ENCODE assay signal across 1 cellular context in the genomic region with DNA sequence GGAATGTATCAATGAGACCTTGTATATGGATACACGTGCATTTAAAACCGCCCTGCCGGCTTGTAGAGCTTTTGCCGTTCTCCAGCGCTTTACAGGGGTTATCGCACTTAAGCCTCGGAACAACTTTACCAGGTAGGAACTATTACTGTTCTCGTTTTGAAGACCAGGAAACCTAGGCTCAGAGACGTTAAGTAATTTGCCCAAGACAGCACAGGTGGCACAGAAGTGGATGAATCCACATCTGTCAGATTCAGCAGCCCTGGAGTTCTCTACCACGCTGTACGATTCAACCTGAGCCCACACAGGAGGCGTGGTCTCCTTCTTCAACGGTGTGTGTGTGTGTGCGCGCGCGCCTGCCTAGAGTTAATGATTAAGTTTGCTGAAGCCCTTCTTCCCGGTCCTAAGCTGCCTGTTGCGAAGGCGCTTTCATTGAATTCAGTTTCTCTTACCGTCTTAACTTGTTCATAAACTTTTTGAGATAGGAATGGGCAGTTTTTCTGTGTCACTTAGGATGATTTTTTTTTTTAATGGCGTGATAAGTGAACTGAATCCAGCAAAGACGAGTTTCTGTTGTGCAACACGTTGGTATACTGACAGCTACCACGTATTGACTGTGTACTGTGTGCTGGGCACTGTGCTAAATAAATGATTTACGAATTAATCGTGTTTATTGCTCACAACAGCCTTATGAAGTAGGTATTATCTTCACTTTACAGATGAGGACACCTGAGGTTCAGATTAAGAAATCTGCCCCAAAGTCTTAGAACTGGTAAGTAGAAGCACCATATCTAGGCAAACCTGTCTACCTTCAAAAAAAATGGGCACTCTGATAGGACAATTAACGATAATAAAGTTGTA.
TF ChIP-seq lines count a peak whose summit lies in the region.

No MANE protein-coding gene starts in this region.

TF ChIP-seq in GM12878, 131 proteins besides CTCF, POLR2A, EP300 and RAD21 (continued from another document):
- TF ChIP-seq, protein P1, sequence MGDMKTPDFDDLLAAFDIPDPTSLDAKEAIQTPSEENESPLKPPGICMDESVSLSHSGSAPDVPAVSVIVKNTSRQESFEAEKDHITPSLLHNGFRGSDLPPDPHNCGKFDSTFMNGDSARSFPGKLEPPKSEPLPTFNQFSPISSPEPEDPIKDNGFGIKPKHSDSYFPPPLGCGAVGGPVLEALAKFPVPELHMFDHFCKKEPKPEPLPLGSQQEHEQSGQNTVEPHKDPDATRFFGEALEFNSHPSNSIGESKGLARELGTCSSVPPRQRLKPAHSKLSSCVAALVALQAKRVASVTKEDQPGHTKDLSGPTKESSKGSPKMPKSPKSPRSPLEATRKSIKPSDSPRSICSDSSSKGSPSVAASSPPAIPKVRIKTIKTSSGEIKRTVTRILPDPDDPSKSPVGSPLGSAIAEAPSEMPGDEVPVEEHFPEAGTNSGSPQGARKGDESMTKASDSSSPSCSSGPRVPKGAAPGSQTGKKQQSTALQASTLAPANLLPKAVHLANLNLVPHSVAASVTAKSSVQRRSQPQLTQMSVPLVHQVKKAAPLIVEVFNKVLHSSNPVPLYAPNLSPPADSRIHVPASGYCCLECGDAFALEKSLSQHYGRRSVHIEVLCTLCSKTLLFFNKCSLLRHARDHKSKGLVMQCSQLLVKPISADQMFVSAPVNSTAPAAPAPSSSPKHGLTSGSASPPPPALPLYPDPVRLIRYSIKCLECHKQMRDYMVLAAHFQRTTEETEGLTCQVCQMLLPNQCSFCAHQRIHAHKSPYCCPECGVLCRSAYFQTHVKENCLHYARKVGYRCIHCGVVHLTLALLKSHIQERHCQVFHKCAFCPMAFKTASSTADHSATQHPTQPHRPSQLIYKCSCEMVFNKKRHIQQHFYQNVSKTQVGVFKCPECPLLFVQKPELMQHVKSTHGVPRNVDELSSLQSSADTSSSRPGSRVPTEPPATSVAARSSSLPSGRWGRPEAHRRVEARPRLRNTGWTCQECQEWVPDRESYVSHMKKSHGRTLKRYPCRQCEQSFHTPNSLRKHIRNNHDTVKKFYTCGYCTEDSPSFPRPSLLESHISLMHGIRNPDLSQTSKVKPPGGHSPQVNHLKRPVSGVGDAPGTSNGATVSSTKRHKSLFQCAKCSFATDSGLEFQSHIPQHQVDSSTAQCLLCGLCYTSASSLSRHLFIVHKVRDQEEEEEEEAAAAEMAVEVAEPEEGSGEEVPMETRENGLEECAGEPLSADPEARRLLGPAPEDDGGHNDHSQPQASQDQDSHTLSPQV (IDR thresholded peaks at IDR 0.05), result no peak
- TF ChIP-seq RUNX3 (IDR thresholded peaks at IDR 0.05; ENCODE audit: low read length) (peak; percentile 35), SRF (IDR thresholded peaks at IDR 0.05; ENCODE audit: low read depth in 2 of 2, low read length in 2 of 2) (no peak), ZNF24 (IDR thresholded peaks at IDR 0.05) (no peak), BACH1 (IDR thresholded peaks at IDR 0.05; ENCODE audit: borderline replicate concordance) (no peak), GATAD2B (conservative IDR thresholded peaks at IDR 0.05; ENCODE audit: low read depth) (0 out of 2 replicates have a peak, but pooled peaks have one; percentile 45), ZBTB40 (IDR thresholded peaks at IDR 0.05; ENCODE audit: borderline replicate concordance) (peak; percentile 49; the same call in 1 of the 2 replicates), NRF1 (conservative IDR thresholded peaks at IDR 0.05; ENCODE audit: low read depth, low read length) (peak; percentile 33; the same call in 1 of the 2 replicates), SREBF2 (IDR thresholded peaks at IDR 0.05; ENCODE audit: low read length) (no peak), ZNF207 (IDR thresholded peaks at IDR 0.05; ENCODE audit: borderline replicate concordance) (no peak), TAF1 (IDR thresholded peaks at IDR 0.05; ENCODE audit: borderline replicate concordance, low read depth, low read length) (no peak), ATF7 (IDR thresholded peaks at IDR 0.05; ENCODE audit: low read depth) (peak; percentile 12; the same call in 1 of the 2 replicates), NBN (IDR thresholded peaks at IDR 0.05) (peak; percentile 29; the same call in 1 of the 2 replicates), MYC (IDR thresholded peaks at IDR 0.05; ENCODE audit: insufficient read depth, insufficient read length, insufficient replicate concordance, low read length, severe bottlenecking) (peak; percentile 24), MTA2 (IDR thresholded peaks at IDR 0.05; ENCODE audit: low read depth) (0 out of 2 replicates have a peak, but pooled peaks have one; percentile 21), SMAD5 (IDR thresholded peaks at IDR 0.05; ENCODE audit: low read depth) (0 out of 2 replicates have a peak, but pooled peaks have one; percentile 23)
- TF ChIP-seq, protein P2, sequence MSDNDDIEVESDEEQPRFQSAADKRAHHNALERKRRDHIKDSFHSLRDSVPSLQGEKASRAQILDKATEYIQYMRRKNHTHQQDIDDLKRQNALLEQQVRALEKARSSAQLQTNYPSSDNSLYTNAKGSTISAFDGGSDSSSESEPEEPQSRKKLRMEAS (IDR thresholded peaks at IDR 0.05; ENCODE audit: low read depth, low read length), result peak; percentile 22
